In genomic region chr21:36452281-36452680, GRCh38 we compare ENCODE assay signal across 34 cellular contexts. TPM values are rescaled to one million over a fixed set of nuclear protein-coding genes. Genes with fewer than 3 reads are reported as not detected.
"Had no signal": no experiment of that assay in that cellular context is flagged by ENCODE, and none has a peak within 500 bp of the region (broad histone marks: within the 10 kb centered on the region; RNA-seq: fewer than 3 reads in every experiment).

No MANE protein-coding gene starts in this region.

- H3K27ac Mint-ChIP-seq: activated B cell treated with CpG ODN at 0.5 μM for 24 hours; activated CD8-positive, alpha-beta T cell treated with anti-CD3 and anti-CD28 coated beads for 36 hours; activated naive CD8-positive, alpha-beta T cell; activated T-helper 17 cell treated with anti-CD3 and anti-CD28 coated beads, Interleukin-2, amount 50 U/mL, for 72 hours; endodermal cell; T-helper 17 cell; T-helper 2 cell treated with Interferon-gamma antibody and Interleukin-4, amounts not matched to agents 5 μg/mL and 100 μg/mL, for 36 hours had no signal

- H3K4me1 Mint-ChIP-seq: activated B cell treated with CpG ODN at 0.5 μM for 24 hours; activated T-helper 17 cell treated with anti-CD3 and anti-CD28 coated beads, Interleukin-2, amount 50 U/mL, for 72 hours; T-helper 17 cell had no signal

- H3K4me3 Mint-ChIP-seq: activated B cell treated with CpG ODN at 0.5 μM for 24 hours; activated CD8-positive, alpha-beta T cell treated with anti-CD3 and anti-CD28 coated beads for 36 hours; activated naive CD8-positive, alpha-beta T cell; activated T-cell treated with anti-CD3 and anti-CD28 coated beads, Interleukin-2, amount 50 U/mL, for 4 hours; activated T-helper 17 cell treated with anti-CD3 and anti-CD28 coated beads, Interleukin-2, amount 50 U/mL, for 72 hours; endodermal cell; T-helper 17 cell; T-helper 2 cell treated with Interferon-gamma antibody and Interleukin-4, amounts not matched to agents 5 μg/mL and 100 μg/mL, for 36 hours had no signal

- DNase-seq: activated B cell treated with CpG ODN at 0.5 μM for 24 hours; activated CD4-positive, alpha-beta T cell treated with anti-CD3 and anti-CD28 coated beads for 48 hours; activated CD4-positive, alpha-beta T cell treated with anti-CD3 and anti-CD28 coated beads, Interleukin-2, amount 50 U/mL, for 1 hour; activated CD4-positive, alpha-beta T cell treated with anti-CD3 and anti-CD28 coated beads, Interleukin-2, amount 50 U/mL, for 48 hours; activated CD8-positive, alpha-beta memory T cell treated with anti-CD3 and anti-CD28 coated beads for 24 hours; activated CD8-positive, alpha-beta T cell treated with anti-CD3 and anti-CD28 coated beads for 36 hours; activated effector memory CD4-positive, alpha-beta T cell treated with Interleukin-2 at 50 U/mL for 16 hours; activated gamma-delta T cell treated with Interleukin-2 at 50 U/mL for 16 hours; activated naive CD4-positive, alpha-beta T cell treated with anti-CD3 and anti-CD28 coated beads, Interleukin-2, amount 50 U/mL, for 16 hours; activated naive CD4-positive, alpha-beta T cell treated with Interleukin-2 at 50 U/mL for 16 hours; activated T-cell treated with anti-CD3 and anti-CD28 coated beads, Interleukin-2, amount 50 U/mL, for 4 hours; amniotic stem cell; anterior cingulate cortex; brain microvascular endothelial cell; caudate nucleus; colonic mucosa; dorsolateral prefrontal cortex; effector memory CD4-positive, alpha-beta T cell; endodermal cell; esophagus squamous epithelium; foreskin melanocyte; heart right ventricle; T-helper 1 cell; T-helper 17 cell; T1000; WERI-Rb-1 had no signal

- H3K27me3 Mint-ChIP-seq: activated naive CD8-positive, alpha-beta T cell had no signal

- ATAC-seq: activated CD4-positive, CD25-positive, alpha-beta regulatory T cell treated with anti-CD3 and anti-CD28 coated beads, Interleukin-2, amount 50 U/mL, for 24 hours; activated CD8-positive, alpha-beta T cell treated with anti-CD3 and anti-CD28 coated beads for 36 hours; activated T-cell treated with anti-CD3 and anti-CD28 coated beads, Interleukin-2, amount 50 U/mL, for 4 hours; activated T-helper 17 cell treated with anti-CD3 and anti-CD28 coated beads, Interleukin-2, amount 50 U/mL, for 72 hours; gastroesophageal sphincter; heart right ventricle; T-helper 17 cell had no signal

- H3K9me3 Mint-ChIP-seq: activated B cell treated with CpG ODN at 0.5 μM for 24 hours; activated CD8-positive, alpha-beta T cell treated with anti-CD3 and anti-CD28 coated beads for 36 hours; activated T-cell treated with anti-CD3 and anti-CD28 coated beads, Interleukin-2, amount 50 U/mL, for 4 hours; activated T-helper 17 cell treated with anti-CD3 and anti-CD28 coated beads, Interleukin-2, amount 50 U/mL, for 72 hours; endodermal cell; T-helper 2 cell treated with Interferon-gamma antibody and Interleukin-4, amounts not matched to agents 5 μg/mL and 100 μg/mL, for 36 hours had no signal

RNA-seq across cellular contexts. Expression of gene CLDN14, which starts 27.6 kb away (rescaled TPM):
- total RNA-seq: activated CD8-positive, alpha-beta T cell treated with anti-CD3 and anti-CD28 coated beads for 36 hours; activated T-cell treated with anti-CD3 and anti-CD28 coated beads, Interleukin-2, amount 50 U/mL, for 4 hours; astrocyte; dorsolateral prefrontal cortex; endodermal cell; esophagus squamous epithelium; fibroblast of lung; fibroblast of villous mesenchyme; heart right ventricle; T-helper 17 cell had no signal
